Comparison of ENCODE assay signal across 9 cellular contexts in genomic region chr6:18147160-18147559, GRCh38. TPM values are rescaled to one million over a fixed set of nuclear protein-coding genes. Genes with fewer than 3 reads are reported as not detected.
DNase-seq lines count a peak whose midpoint lies in the region; ATAC-seq and TF ChIP-seq lines count a peak whose summit lies in the region.
"Had no signal": no experiment of that assay in that cellular context is flagged by ENCODE, and none has a peak within 500 bp of the region (broad histone marks: within the 10 kb centered on the region; RNA-seq: fewer than 3 reads in every experiment).

No MANE protein-coding gene starts in this region.

- H3K79me2 ChIP-seq in mesendoderm (ENCODE audit: control insufficient read depth, insufficient read depth, low read length), result no peaks in the 10 kb centered on the region

- H3K27me3 ChIP-seq in foreskin keratinocyte (no peaks in the 10 kb centered on the region), mesendoderm (ENCODE audit: insufficient read depth, low read length, poor library complexity) (no peaks in the 10 kb centered on the region)

- peak overlapping the region; percentile 95 for H3K27ac ChIP-seq in foreskin keratinocyte
- no peak overlapping the region for H3K27ac ChIP-seq in mesendoderm (ENCODE audit: low read depth, low read length)

- H3K4me1 Mint-ChIP-seq in activated T-cell treated with anti-CD3 and anti-CD28 coated beads, Interleukin-2, amount 50 U/mL, for 4 hours (ENCODE audit: low read depth), result peaks cover 2% of the 10 kb centered on the region
- H3K4me1 Mint-ChIP-seq in stimulated activated naive CD8-positive, alpha-beta T cell treated with anti-CD3 and anti-CD28 coated beads, Interleukin-15, amount 100 ng/mL, for 72 hours, result no peaks in the 10 kb centered on the region

- no peak overlapping the region for H3K4me2 ChIP-seq in mesendoderm (ENCODE audit: low read length)

- H4K8ac ChIP-seq in mesendoderm (ENCODE audit: low read depth, low read length), result no peak overlapping the region

- peak; percentile 87 to 92 for ATAC-seq in activated T-cell treated with anti-CD3 and anti-CD28 coated beads, Interleukin-2, amount 50 U/mL, for 4 hours
- ATAC-seq in foreskin keratinocyte (peak; percentile 83), GM18870 (IDR thresholded peaks at IDR 0.05; ENCODE audit: unreplicated experiment) (no peak), GM18505 (IDR thresholded peaks at IDR 0.05; ENCODE audit: unreplicated experiment) (no peak)
- peak; percentile 69 for ATAC-seq in stimulated activated naive CD8-positive, alpha-beta T cell treated with anti-CD3 and anti-CD28 coated beads, Interleukin-15, amount 100 ng/mL, for 72 hours

- no peaks in the 10 kb centered on the region for H3K27me3 Mint-ChIP-seq in activated T-cell treated with anti-CD3 and anti-CD28 coated beads, Interleukin-2, amount 50 U/mL, for 4 hours (ENCODE audit: low read depth)
- no peaks in the 10 kb centered on the region for H3K27me3 Mint-ChIP-seq in stimulated activated naive CD8-positive, alpha-beta T cell treated with anti-CD3 and anti-CD28 coated beads, Interleukin-15, amount 100 ng/mL, for 72 hours

- H3K9me3 Mint-ChIP-seq in activated T-cell treated with anti-CD3 and anti-CD28 coated beads, Interleukin-2, amount 50 U/mL, for 4 hours, result no peaks in the 10 kb centered on the region
- H3K9me3 Mint-ChIP-seq in stimulated activated naive CD8-positive, alpha-beta T cell treated with anti-CD3 and anti-CD28 coated beads, Interleukin-15, amount 100 ng/mL, for 72 hours, result no peaks in the 10 kb centered on the region

- H3K23ac ChIP-seq in mesendoderm (ENCODE audit: low read length), result no peak overlapping the region

- peaks cover 30% of the 10 kb centered on the region for H3K36me3 Mint-ChIP-seq in activated T-cell treated with anti-CD3 and anti-CD28 coated beads, Interleukin-2, amount 50 U/mL, for 4 hours (ENCODE audit: insufficient read depth)

- H2BK15ac ChIP-seq in mesendoderm (replicated peaks; ENCODE audit: low read depth), result no peak overlapping the region

- no peak overlapping the region for H3K4ac ChIP-seq in mesendoderm (ENCODE audit: low read depth, low read length)

- no peak for TF ChIP-seq CTCF in foreskin keratinocyte (conservative IDR thresholded peaks at IDR 0.05)

- no peak overlapping the region for H3K27ac Mint-ChIP-seq in stimulated activated naive CD8-positive, alpha-beta T cell treated with anti-CD3 and anti-CD28 coated beads, Interleukin-15, amount 100 ng/mL, for 72 hours

- no peak overlapping the region for H2AK5ac ChIP-seq in mesendoderm (ENCODE audit: low read length)

- H3K4me3 ChIP-seq in mesendoderm (ENCODE audit: low read length), result no peak overlapping the region

- no peak for DNase-seq in activated T-cell treated with anti-CD3 and anti-CD28 coated beads, Interleukin-2, amount 50 U/mL, for 4 hours
- no peak for DNase-seq in activated T-cell treated with anti-CD3 and anti-CD28 coated beads, Interleukin-2, amount 50 U/mL, for 1 hour
- DNase-seq in RKO (ENCODE audit: low spot score) (peak; percentile 73), foreskin keratinocyte (peak; percentile 57 to 81), mesendoderm (no peak)
- DNase-seq in stimulated activated naive CD8-positive, alpha-beta T cell treated with anti-CD3 and anti-CD28 coated beads, Interleukin-15, amount 100 ng/mL, for 72 hours, result no peak
- DNase-seq: activated CD8-positive, alpha-beta memory T cell treated with anti-CD3 and anti-CD28 coated beads, Interleukin-2, amount 50 U/mL, for 48 hours had no signal

- H2BK5ac ChIP-seq in mesendoderm (ENCODE audit: low read length), result no peak overlapping the region

- H2BK120ac ChIP-seq in mesendoderm (ENCODE audit: low read depth, low read length), result no peak overlapping the region

- H3K56ac ChIP-seq in mesendoderm (ENCODE audit: low read length), result no peak overlapping the region

- no peak overlapping the region for H4K5ac ChIP-seq in mesendoderm (ENCODE audit: low read length)

- H3K4me1 ChIP-seq in foreskin keratinocyte, result peaks cover 15% of the 10 kb centered on the region
- H3K4me1 ChIP-seq in mesendoderm (ENCODE audit: control insufficient read depth, low read depth, low read length), result no peaks in the 10 kb centered on the region

- H3K9ac ChIP-seq in mesendoderm (ENCODE audit: low read length), result no peak overlapping the region

- no peaks in the 10 kb centered on the region for H3K79me1 ChIP-seq in mesendoderm (ENCODE audit: low read length)

- H3K4me3 Mint-ChIP-seq in activated T-cell treated with anti-CD3 and anti-CD28 coated beads, Interleukin-2, amount 50 U/mL, for 4 hours, result no peak overlapping the region
- H3K4me3 Mint-ChIP-seq in stimulated activated naive CD8-positive, alpha-beta T cell treated with anti-CD3 and anti-CD28 coated beads, Interleukin-15, amount 100 ng/mL, for 72 hours, result no peak overlapping the region

- no peaks in the 10 kb centered on the region for H3K36me3 ChIP-seq in mesendoderm (ENCODE audit: control insufficient read depth, insufficient read depth, low read length)

- TF ChIP-seq POLR2A in GM18505 (IDR thresholded peaks at IDR 0.05; ENCODE audit: borderline replicate concordance, extremely low read depth, insufficient read depth, insufficient read length), result no peak

- no CpG with 5 or more reads among the region's 2 CpGs for WGBS in mesendoderm (ENCODE audit: extremely low coverage, insufficient coverage, low lambda C conversion rate)

- no peak overlapping the region for H3K18ac ChIP-seq in mesendoderm (ENCODE audit: low read length)

RNA-seq across cellular contexts. Expression of gene TPMT, which starts 7.7 kb away (rescaled TPM):
- 1 to 10 TPM; 1.4 to 3.8 (median 3.7) TPM for total RNA-seq in activated T-cell treated with anti-CD3 and anti-CD28 coated beads, Interleukin-2, amount 50 U/mL, for 4 hours
- 18.7 and 20.8 TPM in 2 replicates for total RNA-seq in foreskin keratinocyte
- polyA plus RNA-seq in foreskin keratinocyte, result 14.2 and 15.7 TPM in 2 replicates
- 16.8 TPM for polyA plus RNA-seq in mesendoderm (2013, experiment 1 of 2)
- 18.1 TPM for polyA plus RNA-seq in mesendoderm (2013, experiment 2 of 2)

RNA-seq across cellular contexts. Expression of gene KDM1B, which starts 8.1 kb away (rescaled TPM):
- total RNA-seq in activated T-cell treated with anti-CD3 and anti-CD28 coated beads, Interleukin-2, amount 50 U/mL, for 4 hours, result 10 to 100 TPM; 11.0 to 14.3 (median 12.5) TPM
- total RNA-seq in foreskin keratinocyte, result 31.3 and 32.8 TPM in 2 replicates
- polyA plus RNA-seq in foreskin keratinocyte, result 6.8 and 8.6 TPM in 2 replicates
- polyA plus RNA-seq in mesendoderm (2013, experiment 1 of 2), result 4.8 TPM
- 4.7 TPM for polyA plus RNA-seq in mesendoderm (2013, experiment 2 of 2)

RNA-seq across cellular contexts. Expression of gene NHLRC1, which starts 24.7 kb away (rescaled TPM):
- total RNA-seq in activated T-cell treated with anti-CD3 and anti-CD28 coated beads, Interleukin-2, amount 50 U/mL, for 4 hours, result under 1 TPM; 0.22 to 0.50 (median 0.28) TPM
- 1.7 and 2.1 TPM in 2 replicates for total RNA-seq in foreskin keratinocyte
- 1.5 and 1.6 TPM in 2 replicates for polyA plus RNA-seq in foreskin keratinocyte
- polyA plus RNA-seq in mesendoderm (2013, experiment 1 of 2), result 1.1 TPM
- 1.2 TPM for polyA plus RNA-seq in mesendoderm (2013, experiment 2 of 2)

Comparison
In these comparisons a context has a peak if more than half of its experiments do, and no peak if none do; other contexts are left out.
1. ATAC-seq: peak in activated T-cell treated with anti-CD3 and anti-CD28 coated beads, Interleukin-2, amount 50 U/mL, for 4 hours (2 of 2), foreskin keratinocyte (single experiment) and stimulated activated naive CD8-positive, alpha-beta T cell treated with anti-CD3 and anti-CD28 coated beads, Interleukin-15, amount 100 ng/mL, for 72 hours (single experiment); none in GM18870 (single experiment) and GM18505 (single experiment).
2. DNase-seq: peak in RKO (single experiment) and foreskin keratinocyte (2 of 2); none in activated T-cell treated with anti-CD3 and anti-CD28 coated beads, Interleukin-2, amount 50 U/mL, for 4 hours (single experiment), activated T-cell treated with anti-CD3 and anti-CD28 coated beads, Interleukin-2, amount 50 U/mL, for 1 hour (single experiment), stimulated activated naive CD8-positive, alpha-beta T cell treated with anti-CD3 and anti-CD28 coated beads, Interleukin-15, amount 100 ng/mL, for 72 hours (0 of 2) and mesendoderm (single experiment).